Comparison of ENCODE assay signal across 1 cellular context in the genomic region with DNA sequence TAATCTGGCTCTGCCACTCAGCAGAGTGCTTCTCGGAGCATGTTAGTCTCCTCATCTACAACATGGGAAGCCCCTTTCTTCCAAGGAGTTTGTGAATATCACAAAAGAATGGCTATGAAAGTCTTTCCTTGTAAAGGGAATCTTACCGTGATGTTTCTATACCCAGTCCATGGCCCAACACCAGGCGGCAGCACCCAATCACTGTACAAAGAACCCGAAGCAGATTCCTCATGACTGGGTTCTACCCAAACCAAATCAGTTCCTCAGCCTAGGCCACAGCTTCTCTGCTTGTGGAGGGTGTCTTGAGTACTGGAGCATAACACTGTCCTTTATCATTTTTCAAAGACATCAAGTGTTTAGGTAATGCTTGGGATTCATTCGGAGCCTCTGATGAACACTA.
TF ChIP-seq lines count a peak whose summit lies in the region.

No MANE protein-coding gene starts in this region.

TF ChIP-seq in WTC11, 78 proteins besides CTCF, POLR2A, EP300 and RAD21:
- TF ChIP-seq, protein P1, sequence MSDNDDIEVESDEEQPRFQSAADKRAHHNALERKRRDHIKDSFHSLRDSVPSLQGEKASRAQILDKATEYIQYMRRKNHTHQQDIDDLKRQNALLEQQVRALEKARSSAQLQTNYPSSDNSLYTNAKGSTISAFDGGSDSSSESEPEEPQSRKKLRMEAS (CRISPR knock-in tag; IDR thresholded peaks at IDR 0.05) = no peak
- TF ChIP-seq IRF2 (CRISPR knock-in tag; IDR thresholded peaks at IDR 0.05; ENCODE audit: borderline replicate concordance, low read depth) = no peak
- TF ChIP-seq NR2C2 (CRISPR knock-in tag; IDR thresholded peaks at IDR 0.05) = no peak
